Comparison of ENCODE assay signal across 8 cellular contexts in genomic region chr11:5123802-5124521, GRCh38. TPM values are rescaled to one million over a fixed set of nuclear protein-coding genes. Genes with fewer than 3 reads are reported as not detected.
DNase-seq lines count a peak whose midpoint lies in the region; ATAC-seq and TF ChIP-seq lines count a peak whose summit lies in the region.

No MANE protein-coding gene starts in this region.

- H3K4me1 ChIP-seq in lung (ENCODE audit: control insufficient read depth in 2 of 2, insufficient read depth in 2 of 2, low read length in 2 of 2), result no peaks in the 10 kb centered on the region

- ATAC-seq in HG02885 (IDR thresholded peaks at IDR 0.05; ENCODE audit: poor library complexity, unreplicated experiment) (peak; percentile 97), lung (ENCODE audit: insufficient read depth, low FRiP score) (no peak)

- no peaks in the 10 kb centered on the region for H3K9me3 ChIP-seq in lung (ENCODE audit: control insufficient read depth in 2 of 2, insufficient read depth in 1 of 2, low read length in 1 of 2)

- H3K4me3 ChIP-seq in lung, result no peak overlapping the region

- no peaks in the 10 kb centered on the region for H3K36me3 ChIP-seq in lung (ENCODE audit: control insufficient read depth in 2 of 2, insufficient read depth in 2 of 2, low read length in 2 of 2)

- DNase-seq in AG08395 (ENCODE audit: low spot score) (peak; percentile 67), GM13977 (ENCODE audit: low spot score) (peak; percentile 23), NCI-H2107 (lab: John Stamatoyannopoulos, UW) (peak; percentile 20), dermis blood vessel endothelial cell (peak; percentile 72), lung (ENCODE audit: low spot score) (peak; percentile 54)
- DNase-seq in activated CD4-positive, CD25-positive, alpha-beta regulatory T cell treated with anti-CD3 and anti-CD28 coated beads, Interleukin-2, amount 50 U/mL, for 72 hours, result peak; percentile 42
- DNase-seq in stimulated activated CD8-positive, alpha-beta memory T cell treated with anti-CD3 and anti-CD28 coated beads, Interleukin-4, amount 100 ng/mL, for 48 hours, result peak; percentile 65

- no peak overlapping the region for H3K27ac ChIP-seq in lung (ENCODE audit: low read depth in 1 of 2, low read length in 1 of 2)

- peak; percentile 76 for TF ChIP-seq CTCF in GM13977 (IDR thresholded peaks at IDR 0.05; ENCODE audit: extremely low read depth, insufficient read depth, missing control alignments)
- TF ChIP-seq CTCF in lung (IDR thresholded peaks at IDR 0.05; ENCODE audit: control extremely low read depth, extremely low read depth), result peak; percentile 49

- WGBS in lung, 2 donors, result 6 to 11% methylated on average over 4 of the region's 4 CpGs

- in situ Hi-C loops in GM13977 (cut with MboI; ENCODE audit: low pct_unique_long_range_greater_than_20kb, low sequenced_read_pairs, unreplicated experiment), result loop anchor here (25.0 kb wide), 1 partner anchor 263 kb away; the partner anchor contains the start of gene OR51M1

- H3K27me3 ChIP-seq in lung (ENCODE audit: control insufficient read depth, insufficient read depth), result no peaks in the 10 kb centered on the region

RNA-seq across cellular contexts. Expression of gene OR52A5, which starts 14.2 kb away (rescaled TPM):
- total RNA-seq in dermis blood vessel endothelial cell (not detected in 2 replicates), lung (not detected)
- not detected for polyA plus RNA-seq in lung

RNA-seq across cellular contexts. Expression of gene OR52A1, which starts 30.6 kb away (rescaled TPM):
- total RNA-seq in dermis blood vessel endothelial cell (not detected in 2 replicates), lung (not detected)
- polyA plus RNA-seq in lung, result not detected

RNA-seq across cellular contexts. Expression of gene OR52E1, which starts 54.6 kb away (rescaled TPM):
- not detected in 2 replicates for total RNA-seq in dermis blood vessel endothelial cell
- not detected for total RNA-seq in lung
- polyA plus RNA-seq in lung, result not detected

Comparison
In these comparisons a context has a peak if more than half of its experiments do, and no peak if none do; other contexts are left out.
1. DNase-seq: peak in every context shown above with its lines; median percentile 72 in dermis blood vessel endothelial cell; 67 in AG08395; 65 in stimulated activated CD8-positive, alpha-beta memory T cell treated with anti-CD3 and anti-CD28 coated beads, Interleukin-4, amount 100 ng/mL, for 48 hours; 54 in lung; 42 in activated CD4-positive, CD25-positive, alpha-beta regulatory T cell treated with anti-CD3 and anti-CD28 coated beads, Interleukin-2, amount 50 U/mL, for 72 hours; 23 in GM13977; 20 in NCI-H2107.